In genomic region chr20:48751871-48752270, GRCh38 we compare ENCODE assay signal across 9 cellular contexts.
DNase-seq lines count a peak whose midpoint lies in the region; TF ChIP-seq lines count a peak whose summit lies in the region.
"Had no signal": no experiment of that assay in that cellular context is flagged by ENCODE, and none has a peak within 500 bp of the region (broad histone marks: within the 10 kb centered on the region; RNA-seq: fewer than 3 reads in every experiment).

No MANE protein-coding gene starts in this region.

- peak overlapping the region; percentile 73 for H3K27ac Mint-ChIP-seq in activated naive CD4-positive, alpha-beta T cell treated with anti-CD3 and anti-CD28 coated beads, Interleukin-2, amount 50 U/mL, for 24 hours
- H3K27ac Mint-ChIP-seq in endothelial cell (ENCODE audit: unreplicated experiment), result peak overlapping the region; percentile 99
- no peak overlapping the region for H3K27ac Mint-ChIP-seq in nephron progenitor cell

- no peak for DNase-seq in activated naive CD4-positive, alpha-beta T cell treated with Interleukin-2 at 50 U/mL for 16 hours
- no peak for DNase-seq in SK-N-MC (ENCODE audit: low read depth, low spot score)
- DNase-seq in endothelial cell (ENCODE audit: low spot score), result no peak
- no peak for DNase-seq in stomach
- no peak for DNase-seq in nephron progenitor cell
- DNase-seq in ovary, result no peak
- no peak for DNase-seq in hippocampal formation (lab: John Stamatoyannopoulos, UW)

- TF ChIP-seq EP300 in stomach (IDR thresholded peaks at IDR 0.05) (no peak), ovary (IDR thresholded peaks at IDR 0.05) (no peak)

- peaks cover 19% of the 10 kb centered on the region for H3K36me3 ChIP-seq in SK-N-MC (ENCODE audit: insufficient read depth, low read length)
- H3K36me3 ChIP-seq in stomach, result peaks cover 0 to 5% (median 3%) of the 10 kb centered on the region in 4 donors
- no peaks in the 10 kb centered on the region for H3K36me3 ChIP-seq in ovary

- H3K9me3 Mint-ChIP-seq in activated naive CD4-positive, alpha-beta T cell treated with anti-CD3 and anti-CD28 coated beads, Interleukin-2, amount 50 U/mL, for 24 hours, result no peaks in the 10 kb centered on the region
- H3K9me3 Mint-ChIP-seq in endothelial cell (ENCODE audit: unreplicated experiment), result no peaks in the 10 kb centered on the region
- peaks cover 24% of the 10 kb centered on the region for H3K9me3 Mint-ChIP-seq in nephron progenitor cell

- H3K27me3 Mint-ChIP-seq in activated naive CD4-positive, alpha-beta T cell treated with anti-CD3 and anti-CD28 coated beads, Interleukin-2, amount 50 U/mL, for 24 hours, result no peaks in the 10 kb centered on the region
- peaks cover 34% of the 10 kb centered on the region for H3K27me3 Mint-ChIP-seq in endothelial cell (ENCODE audit: unreplicated experiment)
- H3K27me3 Mint-ChIP-seq in nephron progenitor cell (ENCODE audit: low read depth, poor library complexity), result peaks cover 25% of the 10 kb centered on the region

- no peaks in the 10 kb centered on the region for H3K27me3 ChIP-seq in stomach
- H3K27me3 ChIP-seq in ovary, result no peaks in the 10 kb centered on the region

- intact Hi-C loops in stomach (cut with DNase I; ENCODE audit: low total_unique reads), result no loop called here
- intact Hi-C loops in ovary (cut with DNase I), result no loop called here

- H3K4me3 Mint-ChIP-seq in activated naive CD4-positive, alpha-beta T cell treated with anti-CD3 and anti-CD28 coated beads, Interleukin-2, amount 50 U/mL, for 24 hours, result peak overlapping the region; percentile 57
- peak overlapping the region; percentile 80 for H3K4me3 Mint-ChIP-seq in endothelial cell (ENCODE audit: unreplicated experiment)
- no peak overlapping the region for H3K4me3 Mint-ChIP-seq in nephron progenitor cell

- H3K27ac ChIP-seq in SK-N-MC (peak overlapping the region; percentile 31; the same call in 1 of the 2 replicates), stomach (peak overlapping the region in 4 of 5 donors; percentile 41 to 71 (median 58)), ovary (no peak overlapping the region)
- H3K27ac ChIP-seq: VCaP had no signal

- H3K9me3 ChIP-seq in SK-N-MC (ENCODE audit: low read depth, low read length), result no peaks in the 10 kb centered on the region
- H3K9me3 ChIP-seq in stomach, result peaks cover 0 to 11% (median 4%) of the 10 kb centered on the region in 4 donors
- no peaks in the 10 kb centered on the region for H3K9me3 ChIP-seq in ovary

- no peak overlapping the region for H3K4me3 ChIP-seq in SK-N-MC
- H3K4me3 ChIP-seq in stomach, result no peak overlapping the region
- H3K4me3 ChIP-seq in ovary, result no peak overlapping the region

- 49 to 58% (median 54%) methylated on average over 4 of the region's 4 CpGs for WGBS in stomach, 5 donors
- 63 to 68% (median 66%) methylated on average over 4 of the region's 4 CpGs for WGBS in ovary, 3 donors

- TF ChIP-seq POLR2A in stomach (IDR thresholded peaks at IDR 0.05), result no peak
- no peak for TF ChIP-seq POLR2A in ovary (IDR thresholded peaks at IDR 0.05)

- TF ChIP-seq CTCF in endothelial cell (IDR thresholded peaks at IDR 0.05; ENCODE audit: unreplicated experiment) (no peak), stomach (IDR thresholded peaks at IDR 0.05) (no peak), nephron progenitor cell (IDR thresholded peaks at IDR 0.05) (no peak), ovary (IDR thresholded peaks at IDR 0.05) (no peak)

- peaks cover 13% of the 10 kb centered on the region for H3K36me3 Mint-ChIP-seq in activated naive CD4-positive, alpha-beta T cell treated with anti-CD3 and anti-CD28 coated beads, Interleukin-2, amount 50 U/mL, for 24 hours
- peaks cover 75% of the 10 kb centered on the region for H3K36me3 Mint-ChIP-seq in endothelial cell (ENCODE audit: low read depth, unreplicated experiment)
- H3K36me3 Mint-ChIP-seq in nephron progenitor cell (ENCODE audit: low read depth), result peaks cover 20% of the 10 kb centered on the region

- peaks cover 76% of the 10 kb centered on the region for H3K4me1 Mint-ChIP-seq in activated naive CD4-positive, alpha-beta T cell treated with anti-CD3 and anti-CD28 coated beads, Interleukin-2, amount 50 U/mL, for 24 hours
- H3K4me1 Mint-ChIP-seq in endothelial cell (ENCODE audit: unreplicated experiment) (peaks cover 82% of the 10 kb centered on the region), nephron progenitor cell (peaks cover 71% of the 10 kb centered on the region)

- H3K4me1 ChIP-seq in stomach (peaks cover 7 to 48% (median 19%) of the 10 kb centered on the region in 4 donors), ovary (ENCODE audit: insufficient read depth) (peaks cover 3% of the 10 kb centered on the region)

- no peak overlapping the region for H3K9ac ChIP-seq in SK-N-MC (ENCODE audit: insufficient read length)

Comparison
In these comparisons a context has a peak if more than half of its experiments do, and no peak if none do; other contexts are left out.
1. H3K27ac ChIP-seq: peak in SK-N-MC (single experiment) and stomach (4 of 5); none in ovary (0 of 2).